ENCODE assay signal across 19 cellular contexts in genomic region chr7:4837814-4838625, GRCh38. TPM values are rescaled to one million over a fixed set of nuclear protein-coding genes. Genes with fewer than 3 reads are reported as not detected.
A peak's percentile ranks its signal among the peaks of the same experiment; 100 is the strongest.
DNase-seq lines count a peak whose midpoint lies in the region; ATAC-seq and TF ChIP-seq lines count a peak whose summit lies in the region.
"Had no signal": no experiment of that assay in that cellular context is flagged by ENCODE, and none has a peak within 500 bp of the region (broad histone marks: within the 10 kb centered on the region; RNA-seq: fewer than 3 reads in every experiment).

No MANE protein-coding gene starts in this region.

- POLR2A ChIA-PET in naive thymus-derived CD8-positive, alpha-beta T cell (lab: Charles Lee): no interaction called here

- TF ChIP-seq CTCF in GM13976 (IDR thresholded peaks at IDR 0.05; ENCODE audit: borderline replicate concordance, control extremely low read depth, extremely low read depth, insufficient read depth, missing control alignments): no peak
- TF ChIP-seq CTCF in neural cell (IDR thresholded peaks at IDR 0.05; ENCODE audit: poor library complexity, severe bottlenecking): peak; percentile 16

- H3K79me2 ChIP-seq in neural cell (replicated peaks; ENCODE audit: insufficient read depth, low read length): no peaks in the 10 kb centered on the region

- DNase-seq in GM13976 (ENCODE audit: low spot score) (peak; percentile 22), NCI-H1694 treated with DMSO at 0.1 percent for 48 hours (lab: John Stamatoyannopoulos, UW) (peak; percentile 20), cerebellum (ENCODE audit: low spot score) (peak; percentile 31), SHP77 (lab: John Stamatoyannopoulos, UW) (no peak)
- no peak for DNase-seq in stimulated activated CD4-positive, alpha-beta T cell treated with anti-CD3 and anti-CD28 coated beads, Interleukin-4, amount 100 ng/mL, for 4 hours
- no peak for DNase-seq in naive thymus-derived CD8-positive, alpha-beta T cell
- DNase-seq: activated CD4-positive, CD25-positive, alpha-beta regulatory T cell treated with anti-CD3 and anti-CD28 coated beads, Interleukin-2, amount 50 U/mL, for 72 hours; activated T-cell treated with anti-CD3 and anti-CD28 coated beads for 4 hours; cerebellar nuclear complex; GF-D8; kidney glomerular epithelial cell; PC-9 had no signal

- no peak overlapping the region for H3K27ac Mint-ChIP-seq in naive thymus-derived CD8-positive, alpha-beta T cell
- H3K27ac Mint-ChIP-seq: stimulated activated naive CD8-positive, alpha-beta T cell treated with anti-CD3 and anti-CD28 coated beads, Interleukin-15, Interleukin-2, amounts not matched to agents 100 ng/mL and 50 ng/mL, for 24 hours had no signal

- H3K9me2 ChIP-seq in neural cell (ENCODE audit: insufficient read depth, low read length): no peaks in the 10 kb centered on the region

- H3K4me2 ChIP-seq in neural cell (ENCODE audit: low read length): no peak overlapping the region
- H3K4me2 ChIP-seq: PC-9 had no signal

- peaks cover 0 to 3% (median 0%) of the 10 kb centered on the region in 5 donors for H3K27me3 Mint-ChIP-seq in naive thymus-derived CD8-positive, alpha-beta T cell
- H3K27me3 Mint-ChIP-seq: stimulated activated naive CD8-positive, alpha-beta T cell treated with anti-CD3 and anti-CD28 coated beads, Interleukin-15, Interleukin-2, amounts not matched to agents 100 ng/mL and 50 ng/mL, for 24 hours had no signal

- TF ChIP-seq RAD21 in neural cell (conservative IDR thresholded peaks at IDR 0.05): no peak

- H3F3A ChIP-seq in neural cell (ENCODE audit: insufficient read depth, low read length, poor library complexity, severe bottlenecking): no peaks in the 10 kb centered on the region

- no peaks in the 10 kb centered on the region for H3K9me3 ChIP-seq in neural cell (ENCODE audit: low read length)

- ATAC-seq in GM21515 (IDR thresholded peaks at IDR 0.05; ENCODE audit: unreplicated experiment): no peak
- ATAC-seq in naive thymus-derived CD8-positive, alpha-beta T cell: no peak

- no peaks in the 10 kb centered on the region for H3K4me1 Mint-ChIP-seq in naive thymus-derived CD8-positive, alpha-beta T cell

- H2AFZ ChIP-seq in neural cell (ENCODE audit: low read depth, low read length): no peak overlapping the region
- H2AFZ ChIP-seq: PC-9 had no signal

- H3K4me3 ChIP-seq in neural cell (ENCODE audit: low read length): peak overlapping the region; percentile 39
- H3K4me3 ChIP-seq: PC-9 had no signal

- H3K27ac ChIP-seq in neural cell (ENCODE audit: low read length): peak overlapping the region; percentile 36
- H3K27ac ChIP-seq: C4-2B, epithelial cell of prostate, PC-9 had no signal

- in situ Hi-C loops in GM13976 (cut with MboI; ENCODE audit: low sequenced_read_pairs, unreplicated experiment): no loop called here

- no peaks in the 10 kb centered on the region for H3K36me3 ChIP-seq in neural cell (ENCODE audit: insufficient read depth, low read length)

- H3K27me3 ChIP-seq in neural cell (ENCODE audit: insufficient read depth, low read depth, low read length): no peaks in the 10 kb centered on the region

- H3K36me3 Mint-ChIP-seq in naive thymus-derived CD8-positive, alpha-beta T cell: no peaks in the 10 kb centered on the region

- peak overlapping the region; percentile 38 for H3K9ac ChIP-seq in neural cell (ENCODE audit: low read length)

- no peak overlapping the region for H3K4me3 Mint-ChIP-seq in naive thymus-derived CD8-positive, alpha-beta T cell
- H3K4me3 Mint-ChIP-seq: stimulated activated naive CD8-positive, alpha-beta T cell treated with anti-CD3 and anti-CD28 coated beads, Interleukin-15, Interleukin-2, amounts not matched to agents 100 ng/mL and 50 ng/mL, for 24 hours had no signal

- H4K20me1 ChIP-seq in neural cell (ENCODE audit: insufficient read depth): no peaks in the 10 kb centered on the region

- no peaks in the 10 kb centered on the region for H3K9me3 Mint-ChIP-seq in naive thymus-derived CD8-positive, alpha-beta T cell
- H3K9me3 Mint-ChIP-seq: stimulated activated naive CD8-positive, alpha-beta T cell treated with anti-CD3 and anti-CD28 coated beads, Interleukin-15, Interleukin-2, amounts not matched to agents 100 ng/mL and 50 ng/mL, for 24 hours had no signal

- no peak for TF ChIP-seq EP300 in neural cell (conservative IDR thresholded peaks at IDR 0.05; ENCODE audit: poor library complexity, severe bottlenecking)

TF ChIP-seq in neural cell, 6 proteins besides CTCF, POLR2A, EP300 and RAD21:
- TF ChIP-seq POLR2AphosphoS5 (IDR thresholded peaks at IDR 0.05) (peak; percentile 20), EZH2 (IDR thresholded peaks at IDR 0.05; ENCODE audit: borderline replicate concordance, insufficient read depth, low read length, poor library complexity, severe bottlenecking) (no peak), TAF1 (IDR thresholded peaks at IDR 0.05; ENCODE audit: low read depth) (no peak), REST (IDR thresholded peaks at IDR 0.05; ENCODE audit: borderline replicate concordance) (no peak)

RNA-seq across cellular contexts. Expression of gene PAPOLB, which starts 23.8 kb away (rescaled TPM):
- 3.9 TPM for total RNA-seq in cerebellum
- 0.05 and 0.10 TPM in 2 replicates for polyA plus RNA-seq in neural cell
- 0.73 and 0.93 TPM in 2 replicates for polyA minus RNA-seq in neural cell
- total RNA-seq in naive thymus-derived CD8-positive, alpha-beta T cell: not detected
- not detected for polyA plus RNA-seq in naive thymus-derived CD8-positive, alpha-beta T cell
- total RNA-seq: myocyte, PC-9, renal cortical epithelial cell had no signal

RNA-seq across cellular contexts. Expression of gene RADIL, which starts 45.5 kb away (rescaled TPM):
- total RNA-seq in cerebellum: 8.4 TPM
- 4.1 and 6.6 TPM in 2 replicates for polyA plus RNA-seq in neural cell
- 7.1 and 7.2 TPM in 2 replicates for polyA minus RNA-seq in neural cell
- total RNA-seq in naive thymus-derived CD8-positive, alpha-beta T cell: under 1 TPM in 1 of 2 experiments, not detected in 1; 0.18 TPM
- polyA plus RNA-seq in naive thymus-derived CD8-positive, alpha-beta T cell: under 1 TPM in 2 of 3 donors, not detected in 1; 0.02 to 0.07 TPM
- total RNA-seq: renal cortical epithelial cell had no signal

Comparison
In these comparisons a context has a peak if more than half of its experiments do, and no peak if none do; other contexts are left out.
1. DNase-seq: peak in GM13976 (single experiment), NCI-H1694 treated with DMSO at 0.1 percent for 48 hours (single experiment) and cerebellum (single experiment); none in stimulated activated CD4-positive, alpha-beta T cell treated with anti-CD3 and anti-CD28 coated beads, Interleukin-4, amount 100 ng/mL, for 4 hours (0 of 2), SHP77 (0 of 2) and naive thymus-derived CD8-positive, alpha-beta T cell (0 of 10).